1 cellular context compared by ENCODE assay signal in genomic region chr21:36075171-36075570, GRCh38.
TF ChIP-seq lines count a peak whose summit lies in the region.

No MANE protein-coding gene starts in this region.

TF ChIP-seq in K562, 482 proteins besides CTCF, POLR2A, EP300 and RAD21:
- TF ChIP-seq HMBOX1 (IDR thresholded peaks at IDR 0.05) (no peak), ARID3A (IDR thresholded peaks at IDR 0.05; ENCODE audit: borderline replicate concordance, low read depth, low read length) (no peak), PHF8 (IDR thresholded peaks at IDR 0.05; ENCODE audit: borderline replicate concordance, low read length) (no peak), ETS2 (tag; IDR thresholded peaks at IDR 0.05; ENCODE audit: borderline replicate concordance, poor library complexity, severe bottlenecking) (no peak), HEY1 (CRISPR knock-in tag; IDR thresholded peaks at IDR 0.05; ENCODE audit: borderline replicate concordance) (no peak), MED1 (CRISPR knock-in tag; IDR thresholded peaks at IDR 0.05; ENCODE audit: borderline replicate concordance) (no peak), U2AF1 (optimal IDR thresholded peaks at IDR 0.05; ENCODE audit: low read depth, low read length) (no peak), PML (IDR thresholded peaks at IDR 0.05; ENCODE audit: low read length) (no peak), ARHGAP35 (IDR thresholded peaks at IDR 0.05; ENCODE audit: partially characterized antibody) (no peak), HMGN3 (IDR thresholded peaks at IDR 0.05; ENCODE audit: borderline replicate concordance, extremely low read depth, insufficient read length, low read depth, low read length) (no peak), HMGXB4 (CRISPR knock-in tag; IDR thresholded peaks at IDR 0.05) (no peak)
TF ChIP-seq in K562: peak in this region for 0.
